In the genomic region with DNA sequence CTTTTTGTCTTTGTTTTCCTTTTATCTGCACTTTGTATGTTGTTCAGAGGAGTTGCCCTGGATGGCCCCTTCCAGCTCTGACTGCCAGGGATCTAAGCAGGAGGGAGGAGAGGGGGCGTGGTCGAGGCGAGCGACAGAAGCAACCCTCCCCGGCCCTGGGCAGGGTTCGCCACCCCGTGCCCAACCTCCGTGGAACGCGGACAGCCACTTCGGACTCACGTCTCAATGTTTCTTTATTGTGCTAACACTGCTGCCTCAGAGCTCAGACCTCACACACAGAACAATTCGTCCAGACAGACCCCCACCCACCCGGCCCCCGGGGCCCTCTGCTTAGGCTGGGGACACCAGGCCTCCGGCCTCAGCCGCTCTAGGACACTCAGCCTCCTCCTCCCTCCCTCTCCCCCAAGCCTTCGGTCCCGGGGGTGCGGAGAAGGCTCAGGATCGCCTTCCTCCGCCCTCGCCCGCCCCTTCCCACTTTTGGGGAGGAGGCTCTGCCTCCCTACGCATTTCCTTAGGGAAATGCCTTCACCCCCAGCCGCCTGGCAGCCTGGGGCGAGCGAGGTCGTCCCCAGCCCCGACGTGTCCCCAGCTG, we compare ENCODE assay signal across 8 cellular contexts. TPM values are rescaled to one million over a fixed set of nuclear protein-coding genes. Genes with fewer than 3 reads are reported as not detected.
DNase-seq lines count a peak whose midpoint lies in the region; ATAC-seq and TF ChIP-seq lines count a peak whose summit lies in the region.

No MANE protein-coding gene starts in this region.

- H3K27me3 ChIP-seq in BLaER1 = peaks cover 38% of the 10 kb centered on the region
- H3K27me3 ChIP-seq in H7 (ENCODE audit: control insufficient read depth, insufficient read depth, low read length) = peaks cover 23% of the 10 kb centered on the region
- no peaks in the 10 kb centered on the region for H3K27me3 ChIP-seq in mammary epithelial cell (ENCODE audit: insufficient read depth, low read length)

- H3K27ac ChIP-seq in BLaER1 = no peak overlapping the region
- H3K27ac ChIP-seq in mammary epithelial cell (ENCODE audit: insufficient read depth, low read depth, low read length) = no peak overlapping the region

- H3K36me3 ChIP-seq in BLaER1 = no peaks in the 10 kb centered on the region
- no peaks in the 10 kb centered on the region for H3K36me3 ChIP-seq in H7 (replicated peaks; ENCODE audit: control insufficient read depth, insufficient read depth, low read length)
- no peaks in the 10 kb centered on the region for H3K36me3 ChIP-seq in mammary epithelial cell (ENCODE audit: insufficient read depth, low read length)

- H3K9me3 ChIP-seq in BLaER1 (no peaks in the 10 kb centered on the region), mammary epithelial cell (replicated peaks; ENCODE audit: insufficient read depth, low read length) (no peaks in the 10 kb centered on the region), iPS-18c (ENCODE audit: control insufficient read depth, insufficient read depth, low read length) (peaks cover 3% of the 10 kb centered on the region)

- H3K4me1 ChIP-seq in BLaER1 = no peaks in the 10 kb centered on the region
- peaks cover 11% of the 10 kb centered on the region for H3K4me1 ChIP-seq in mammary epithelial cell (ENCODE audit: insufficient read depth, low read length)

- WGBS in mammary epithelial cell (ENCODE audit: low coverage, missing lambda C conversion rate) = 30% methylated on average over 2 of the region's 31 CpGs

- peak; percentile 88 for DNase-seq in H7
- peak; percentile 31 for DNase-seq in RKO (ENCODE audit: low spot score)
- DNase-seq in mammary epithelial cell = no peak
- peak; percentile 85 for DNase-seq in sciatic nerve (ENCODE audit: low spot score)
- no peak for DNase-seq in T1000 (lab: John Stamatoyannopoulos, UW)
- DNase-seq in occipital lobe (lab: John Stamatoyannopoulos, UW) = no peak

- H3K9ac ChIP-seq in BLaER1 (peak overlapping the region; percentile 55; the same call in 1 of the 2 replicates), mammary epithelial cell (ENCODE audit: insufficient read depth, low read length) (no peak overlapping the region)

- intact Hi-C loops in mammary epithelial cell (cut with micrococcal nuclease) = no loop called here
- intact Hi-C loops in sciatic nerve (cut with DNase I) = no loop called here

- BruUV-seq in mammary epithelial cell (replicated peaks; lab: Mats Ljungman, UMichigan) = no TSS peak

- in situ Hi-C loops in mammary epithelial cell (cut with MboI; ENCODE audit: low sequenced_read_pairs in 2 of 2) = no loop called here

- CTCF ChIA-PET in mammary epithelial cell (lab: Charles Lee; ENCODE audit: low non-redundant PET) = no interaction called here

- dilution Hi-C loops in mammary epithelial cell (cut with HindIII; ENCODE audit: low sequenced_read_pairs) = no loop called here

- H3K4me2 ChIP-seq in BLaER1 = peak overlapping the region; percentile 81
- H3K4me2 ChIP-seq in mammary epithelial cell (ENCODE audit: insufficient read depth, low read depth, low read length) = peak overlapping the region; percentile 95

- H4K20me1 ChIP-seq in BLaER1 (no peaks in the 10 kb centered on the region), mammary epithelial cell (ENCODE audit: insufficient read depth, low read length) (no peaks in the 10 kb centered on the region)

- H3K4me3 ChIP-seq in BLaER1 (peak overlapping the region; percentile 65), H7 (ENCODE audit: insufficient read depth, low read depth, low read length) (peak overlapping the region; percentile 60), mammary epithelial cell (replicated peaks in 1 of 3; ENCODE audit: insufficient read depth in 1 of 3, low read depth in 2 of 3, low read length in 3 of 3) (peak overlapping the region; percentile 33 to 60 (median 51)), iPS-18c (ENCODE audit: insufficient read depth, low read depth, low read length) (peak overlapping the region; percentile 63)

- no peak for TF ChIP-seq CTCF in mammary epithelial cell (conservative IDR thresholded peaks at IDR 0.05 in 1 of 2, IDR thresholded peaks at IDR 0.05 in 1 of 2; ENCODE audit: extremely low read depth in 1 of 2, insufficient read depth in 1 of 2, low read depth in 1 of 2, low read length in 2 of 2)

- H2AFZ ChIP-seq in mammary epithelial cell (ENCODE audit: low read depth, low read length) = peak overlapping the region; percentile 97

- peak; percentile 85 for ATAC-seq in sciatic nerve

- no peaks in the 10 kb centered on the region for H3K79me2 ChIP-seq in mammary epithelial cell (ENCODE audit: insufficient read depth, low read length)

RNA-seq across cellular contexts. Expression of a gene that starts 8.3 kb away (rescaled TPM):
- not detected in 2 replicates for total RNA-seq in H7 (2014; rRNA removed; shearing (Covaris generic))
- total RNA-seq in mammary epithelial cell = not detected
- not detected for polyA plus RNA-seq in mammary epithelial cell
- polyA minus RNA-seq in mammary epithelial cell = not detected
- not detected for total RNA-seq in sciatic nerve
- not detected for total RNA-seq in occipital lobe

RNA-seq across cellular contexts. Expression of a gene that starts 27.5 kb away (rescaled TPM):
- total RNA-seq in H7 (2014; rRNA removed; shearing (Covaris generic)) = not detected in 2 replicates
- total RNA-seq in mammary epithelial cell (not detected), sciatic nerve (3.3 TPM), occipital lobe (not detected)
- polyA plus RNA-seq in mammary epithelial cell = not detected
- polyA minus RNA-seq in mammary epithelial cell = not detected

RNA-seq across cellular contexts. Expression of a gene that starts 45.8 kb away (rescaled TPM):
- total RNA-seq in H7 (2014; rRNA removed; shearing (Covaris generic)) = 0.17 and 1.6 TPM in 2 replicates
- under 1 TPM in 1 of 2 donors, not detected in 1; 0.82 TPM for total RNA-seq in mammary epithelial cell
- polyA plus RNA-seq in mammary epithelial cell = 0.36 TPM
- not detected for polyA minus RNA-seq in mammary epithelial cell
- total RNA-seq in sciatic nerve = 1.6 TPM
- total RNA-seq in occipital lobe = 0.47 TPM

RNA-seq across cellular contexts. Expression of a gene that starts 52.0 kb away (rescaled TPM):
- not detected in 2 replicates for total RNA-seq in H7 (2014; rRNA removed; shearing (Covaris generic))
- not detected for total RNA-seq in mammary epithelial cell
- not detected for polyA plus RNA-seq in mammary epithelial cell
- not detected for polyA minus RNA-seq in mammary epithelial cell
- total RNA-seq in sciatic nerve = 1.2 TPM
- not detected for total RNA-seq in occipital lobe

Comparison
In these comparisons a context has a peak if more than half of its experiments do, and no peak if none do; other contexts are left out.
1. DNase-seq: peak in H7 (single experiment), RKO (single experiment) and sciatic nerve (single experiment); none in mammary epithelial cell (single experiment), T1000 (single experiment) and occipital lobe (single experiment).
2. Peak in every context shown above with its lines, with median percentiles within 50 percentile points of each other: H3K4me3 ChIP-seq.